39 cellular contexts compared by ENCODE assay signal in the genomic region with DNA sequence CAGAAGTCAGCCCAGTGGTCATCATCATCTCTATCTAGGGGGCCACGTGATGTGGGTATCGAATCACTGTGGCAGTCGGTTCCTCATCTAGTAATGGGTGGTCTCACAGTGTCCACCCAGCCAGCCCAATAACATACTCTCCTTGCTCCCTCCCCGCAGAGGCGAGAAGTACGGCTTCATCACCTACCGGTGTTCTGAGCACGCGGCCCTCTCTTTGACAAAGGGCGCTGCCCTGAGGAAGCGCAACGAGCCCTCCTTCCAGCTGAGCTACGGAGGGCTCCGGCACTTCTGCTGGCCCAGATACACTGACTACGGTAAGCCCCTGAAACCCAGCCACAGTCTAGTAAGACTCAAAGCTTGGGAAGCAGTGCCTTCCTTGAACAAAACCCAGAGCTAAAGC.
"Had no signal": no experiment of that assay in that cellular context is flagged by ENCODE, and none has a peak within 500 bp of the region (broad histone marks: within the 10 kb centered on the region; RNA-seq: fewer than 3 reads in every experiment).

No MANE protein-coding gene starts in this region.

- ATAC-seq: activated naive CD4-positive, alpha-beta T cell treated with anti-CD3 and anti-CD28 coated beads, Interleukin-2, amount 50 U/mL, for 72 hours; activated naive CD8-positive, alpha-beta T cell treated with anti-CD3 and anti-CD28 coated beads, Interleukin-2, amount 50 U/mL, for 24 hours; activated T-cell treated with anti-CD3 and anti-CD28 coated beads, Interleukin-2, amount 50 U/mL, for 4 hours; activated T-cell treated with anti-CD3 and anti-CD28 coated beads, Interleukin-2, amount 50 U/mL, for 72 hours; activated T-helper 17 cell treated with anti-CD3 and anti-CD28 coated beads, Interleukin-2, amount 50 U/mL, for 72 hours; body of pancreas had no signal

- H3K4me1 Mint-ChIP-seq: activated naive CD4-positive, alpha-beta T cell treated with anti-CD3 and anti-CD28 coated beads, Interleukin-2, amount 10 ng/mL, durations not matched to agents 7 days and 5 days; activated naive CD4-positive, alpha-beta T cell treated with anti-CD3 and anti-CD28 coated beads, Interleukin-2, amount 50 U/mL, for 24 hours; activated naive CD8-positive, alpha-beta T cell treated with anti-CD3 and anti-CD28 coated beads for 36 hours; activated naive CD8-positive, alpha-beta T cell treated with anti-CD3 and anti-CD28 coated beads, Interleukin-2, amount 10 ng/mL, durations not matched to agents 7 days and 5 days; activated naive CD8-positive, alpha-beta T cell treated with anti-CD3 and anti-CD28 coated beads, Interleukin-2, amount 50 U/mL, for 24 hours; activated T-helper 17 cell treated with anti-CD3 and anti-CD28 coated beads, Interleukin-2, amount 50 U/mL, for 72 hours; central memory CD8-positive, alpha-beta T cell had no signal

- H3K9me3 Mint-ChIP-seq: activated naive CD4-positive, alpha-beta T cell treated with anti-CD3 and anti-CD28 coated beads for 36 hours; activated naive CD4-positive, alpha-beta T cell treated with anti-CD3 and anti-CD28 coated beads, Interleukin-2, amount 10 ng/mL, durations not matched to agents 7 days and 5 days; activated naive CD4-positive, alpha-beta T cell treated with anti-CD3 and anti-CD28 coated beads, Interleukin-2, amount 50 U/mL, for 24 hours; activated naive CD4-positive, alpha-beta T cell treated with anti-CD3 and anti-CD28 coated beads, Interleukin-2, amount 50 U/mL, for 72 hours; activated naive CD8-positive, alpha-beta T cell treated with anti-CD3 and anti-CD28 coated beads for 36 hours; activated naive CD8-positive, alpha-beta T cell treated with anti-CD3 and anti-CD28 coated beads, Interleukin-2, amount 10 ng/mL, durations not matched to agents 7 days and 5 days; activated naive CD8-positive, alpha-beta T cell treated with anti-CD3 and anti-CD28 coated beads, Interleukin-2, amount 50 U/mL, for 24 hours; activated T-cell treated with anti-CD3 and anti-CD28 coated beads, Interleukin-2, amount 50 U/mL, for 24 hours; activated T-cell treated with anti-CD3 and anti-CD28 coated beads, Interleukin-2, amount 50 U/mL, for 4 hours; activated T-cell treated with anti-CD3 and anti-CD28 coated beads, Interleukin-2, amount 50 U/mL, for 72 hours; activated T-helper 1 cell treated with anti-CD3 and anti-CD28 coated beads, Interleukin-12 subunit alpha, Interleukin-12 subunit beta, Interleukin-2, Interleukin-4 antibody, amounts not matched to agents 30 ng/mL and 10 ng/mL and 1 ng/mL, durations not matched to agents 14 hours and 24 hours and 36 hours; activated T-helper 17 cell treated with anti-CD3 and anti-CD28 coated beads, Interleukin-2, amount 50 U/mL, for 72 hours; activated T-helper 2 cell treated with anti-CD3 and anti-CD28 coated beads, Interferon-gamma antibody, Interleukin-2, Interleukin-4, amounts not matched to agents 10 μg/mL and 5 μg/mL and 100 μg/mL, durations not matched to agents 14 hours and 24 hours and 36 hours; central memory CD8-positive, alpha-beta T cell had no signal

- H3K27ac ChIP-seq: adrenal gland, ascending aorta, body of pancreas, brain microvascular endothelial cell, breast epithelium, cardiac muscle cell had no signal

- H3K4me1 ChIP-seq: adrenal gland, ascending aorta, body of pancreas, breast epithelium had no signal

- H3K9me3 ChIP-seq: adrenal gland, ascending aorta, body of pancreas, breast epithelium had no signal

- DNase-seq: activated effector memory CD4-positive, alpha-beta T cell treated with anti-CD3 and anti-CD28 coated beads, Interleukin-2, amount 50 U/mL, for 16 hours; activated effector memory CD4-positive, alpha-beta T cell treated with Interleukin-2 at 50 U/mL for 16 hours; activated gamma-delta T cell; activated gamma-delta T cell treated with Interleukin-2 at 50 U/mL for 16 hours; activated naive CD4-positive, alpha-beta T cell; activated naive CD4-positive, alpha-beta T cell treated with anti-CD3 and anti-CD28 coated beads for 36 hours; activated naive CD4-positive, alpha-beta T cell treated with anti-CD3 and anti-CD28 coated beads, Interleukin-2, amount 10 ng/mL, durations not matched to agents 7 days and 5 days; activated naive CD4-positive, alpha-beta T cell treated with anti-CD3 and anti-CD28 coated beads, Interleukin-2, amount 50 U/mL, for 16 hours; activated naive CD4-positive, alpha-beta T cell treated with Interleukin-2 at 50 U/mL for 16 hours; activated naive CD8-positive, alpha-beta T cell treated with anti-CD3 and anti-CD28 coated beads for 36 hours; activated naive CD8-positive, alpha-beta T cell treated with anti-CD3 and anti-CD28 coated beads, Interleukin-2, amount 10 ng/mL, durations not matched to agents 7 days and 5 days; activated naive CD8-positive, alpha-beta T cell treated with anti-CD3 and anti-CD28 coated beads, Interleukin-2, amount 50 U/mL, for 24 hours; activated T-cell treated with anti-CD3 and anti-CD28 coated beads for 4 hours; activated T-cell treated with anti-CD3 and anti-CD28 coated beads, Interleukin-2, amount 50 U/mL, for 1 hour; activated T-cell treated with anti-CD3 and anti-CD28 coated beads, Interleukin-2, amount 50 U/mL, for 24 hours; activated T-cell treated with anti-CD3 and anti-CD28 coated beads, Interleukin-2, amount 50 U/mL, for 4 hours; activated T-cell treated with anti-CD3 and anti-CD28 coated beads, Interleukin-2, amount 50 U/mL, for 48 hours; activated T-cell treated with anti-CD3 and anti-CD28 coated beads, Interleukin-2, amount 50 U/mL, for 72 hours; adrenal gland; amniotic stem cell; amygdala; anterior cingulate cortex; aorta; body of pancreas; brain microvascular endothelial cell; caudate nucleus; central memory CD4-positive, alpha-beta T cell; cerebellar nuclear complex had no signal

- H3K27me3 ChIP-seq: adrenal gland, ascending aorta, body of pancreas, brain microvascular endothelial cell, breast epithelium, cardiac muscle cell had no signal

- H3K27me3 Mint-ChIP-seq: activated naive CD4-positive, alpha-beta T cell treated with anti-CD3 and anti-CD28 coated beads, Interleukin-2, amount 10 ng/mL, durations not matched to agents 7 days and 5 days; activated naive CD4-positive, alpha-beta T cell treated with anti-CD3 and anti-CD28 coated beads, Interleukin-2, amount 50 U/mL, for 24 hours; activated naive CD8-positive, alpha-beta T cell; activated naive CD8-positive, alpha-beta T cell treated with anti-CD3 and anti-CD28 coated beads for 36 hours; activated naive CD8-positive, alpha-beta T cell treated with anti-CD3 and anti-CD28 coated beads, Interleukin-2, amount 10 ng/mL, durations not matched to agents 7 days and 5 days; activated naive CD8-positive, alpha-beta T cell treated with anti-CD3 and anti-CD28 coated beads, Interleukin-2, amount 50 U/mL, for 24 hours; activated T-cell treated with anti-CD3 and anti-CD28 coated beads, Interleukin-2, amount 50 U/mL, for 24 hours; activated T-helper 17 cell treated with anti-CD3 and anti-CD28 coated beads, Interleukin-2, amount 50 U/mL, for 72 hours; brain; central memory CD8-positive, alpha-beta T cell had no signal

- H3K4me3 Mint-ChIP-seq: activated naive CD4-positive, alpha-beta T cell treated with anti-CD3 and anti-CD28 coated beads for 36 hours; activated naive CD4-positive, alpha-beta T cell treated with anti-CD3 and anti-CD28 coated beads, Interleukin-2, amount 10 ng/mL, durations not matched to agents 7 days and 5 days; activated naive CD4-positive, alpha-beta T cell treated with anti-CD3 and anti-CD28 coated beads, Interleukin-2, amount 50 U/mL, for 24 hours; activated naive CD8-positive, alpha-beta T cell; activated naive CD8-positive, alpha-beta T cell treated with anti-CD3 and anti-CD28 coated beads for 36 hours; activated naive CD8-positive, alpha-beta T cell treated with anti-CD3 and anti-CD28 coated beads, Interleukin-2, amount 10 ng/mL, durations not matched to agents 7 days and 5 days; activated naive CD8-positive, alpha-beta T cell treated with anti-CD3 and anti-CD28 coated beads, Interleukin-2, amount 50 U/mL, for 24 hours; activated T-cell treated with anti-CD3 and anti-CD28 coated beads, Interleukin-2, amount 50 U/mL, for 24 hours; activated T-cell treated with anti-CD3 and anti-CD28 coated beads, Interleukin-2, amount 50 U/mL, for 4 hours; activated T-cell treated with anti-CD3 and anti-CD28 coated beads, Interleukin-2, amount 50 U/mL, for 72 hours; activated T-helper 1 cell treated with anti-CD3 and anti-CD28 coated beads, Interleukin-12 subunit alpha, Interleukin-12 subunit beta, Interleukin-2, Interleukin-4 antibody, amounts not matched to agents 30 ng/mL and 10 ng/mL and 1 ng/mL, durations not matched to agents 14 hours and 24 hours and 36 hours; activated T-helper 17 cell treated with anti-CD3 and anti-CD28 coated beads, Interleukin-2, amount 50 U/mL, for 72 hours; brain; central memory CD8-positive, alpha-beta T cell had no signal

- H3K4me3 ChIP-seq: adrenal gland, ascending aorta, body of pancreas, breast epithelium, cardiac muscle cell had no signal

- H3K36me3 ChIP-seq: ascending aorta, brain microvascular endothelial cell, breast epithelium, cardiac muscle cell had no signal

- H3K27ac Mint-ChIP-seq: activated naive CD4-positive, alpha-beta T cell treated with anti-CD3 and anti-CD28 coated beads for 36 hours; activated naive CD4-positive, alpha-beta T cell treated with anti-CD3 and anti-CD28 coated beads, Interleukin-2, amount 50 U/mL, for 24 hours; activated naive CD8-positive, alpha-beta T cell; activated naive CD8-positive, alpha-beta T cell treated with anti-CD3 and anti-CD28 coated beads for 36 hours; activated naive CD8-positive, alpha-beta T cell treated with anti-CD3 and anti-CD28 coated beads, Interleukin-2, amount 10 ng/mL, durations not matched to agents 7 days and 5 days; activated naive CD8-positive, alpha-beta T cell treated with anti-CD3 and anti-CD28 coated beads, Interleukin-2, amount 50 U/mL, for 24 hours; activated T-cell treated with anti-CD3 and anti-CD28 coated beads, Interleukin-2, amount 50 U/mL, for 72 hours; activated T-helper 1 cell treated with anti-CD3 and anti-CD28 coated beads, Interleukin-12 subunit alpha, Interleukin-12 subunit beta, Interleukin-2, Interleukin-4 antibody, amounts not matched to agents 30 ng/mL and 10 ng/mL and 1 ng/mL, durations not matched to agents 14 hours and 24 hours and 36 hours; activated T-helper 17 cell treated with anti-CD3 and anti-CD28 coated beads, Interleukin-2, amount 50 U/mL, for 72 hours; activated T-helper 2 cell treated with anti-CD3 and anti-CD28 coated beads, Interferon-gamma antibody, Interleukin-2, Interleukin-4, amounts not matched to agents 10 μg/mL and 5 μg/mL and 100 μg/mL, durations not matched to agents 14 hours and 24 hours and 36 hours had no signal
